2 cellular contexts compared by ENCODE assay signal in genomic region chr18:68418881-68419280, GRCh38.
A peak's percentile ranks its signal among the peaks of the same experiment; 100 is the strongest.
TF ChIP-seq lines count a peak whose summit lies in the region.

No MANE protein-coding gene starts in this region.

TF ChIP-seq in IMR-90, 13 proteins besides CTCF, POLR2A, EP300 and RAD21:
- peak; percentile 74 for TF ChIP-seq BHLHE40 (IDR thresholded peaks at IDR 0.05; ENCODE audit: low read depth, low read length)
- no peak for TF ChIP-seq RFX5 (IDR thresholded peaks at IDR 0.05; ENCODE audit: low read depth, low read length)

TF ChIP-seq in HEK293T, 16 proteins besides CTCF, POLR2A, EP300 and RAD21:
- TF ChIP-seq PKNOX1 (IDR thresholded peaks at IDR 0.05) (no peak), CTBP1 (IDR thresholded peaks at IDR 0.05; ENCODE audit: borderline replicate concordance) (no peak), ZNF384 (IDR thresholded peaks at IDR 0.05) (no peak), BHLHE40 (IDR thresholded peaks at IDR 0.05; ENCODE audit: borderline replicate concordance) (no peak), FOXK2 (IDR thresholded peaks at IDR 0.05) (no peak), L3MBTL2 (conservative IDR thresholded peaks at IDR 0.05) (no peak), ELF4 (IDR thresholded peaks at IDR 0.05) (no peak), TARDBP (IDR thresholded peaks at IDR 0.05) (no peak), FOXA1 (IDR thresholded peaks at IDR 0.05) (no peak), SUZ12 (IDR thresholded peaks at IDR 0.05) (no peak), SP1 (IDR thresholded peaks at IDR 0.05) (no peak), ARNT (IDR thresholded peaks at IDR 0.05) (no peak), LEF1 (IDR thresholded peaks at IDR 0.05; ENCODE audit: borderline replicate concordance) (no peak), NFRKB (IDR thresholded peaks at IDR 0.05) (no peak), HDGF (IDR thresholded peaks at IDR 0.05; ENCODE audit: borderline replicate concordance) (no peak), FOXM1 (IDR thresholded peaks at IDR 0.05; ENCODE audit: borderline replicate concordance) (no peak)
